ENCODE assay signal across 11 cellular contexts in genomic region chr16:76946879-76947278, GRCh38.
DNase-seq lines count a peak whose midpoint lies in the region; ATAC-seq, FAIRE-seq and TF ChIP-seq lines count a peak whose summit lies in the region.
"Had no signal": no experiment of that assay in that cellular context is flagged by ENCODE, and none has a peak within 500 bp of the region (broad histone marks: within the 10 kb centered on the region; RNA-seq: fewer than 3 reads in every experiment).

No MANE protein-coding gene starts in this region.

- no peaks in the 10 kb centered on the region for H3K27me3 Mint-ChIP-seq in activated naive CD8-positive, alpha-beta T cell treated with anti-CD3 and anti-CD28 coated beads, Interleukin-2, amount 50 U/mL, for 24 hours
- no peaks in the 10 kb centered on the region for H3K27me3 Mint-ChIP-seq in activated naive CD4-positive, alpha-beta T cell treated with anti-CD3 and anti-CD28 coated beads, Interleukin-2, amount 10 ng/mL, durations not matched to agents 7 days and 5 days

- no TSS peak for BruUV-seq in GM12878 (replicated peaks; lab: Mats Ljungman, UMichigan)

- no peak for TF ChIP-seq CTCF in GM12878 (IDR thresholded peaks at IDR 0.05 in 2 of 3, conservative IDR thresholded peaks at IDR 0.05 in 1 of 3; ENCODE audit: control insufficient read depth in 2 of 3, extremely low read depth in 1 of 3, insufficient read depth in 1 of 3, low read depth in 3 of 3, low read length in 3 of 3)
- TF ChIP-seq CTCF in liver (IDR thresholded peaks at IDR 0.05; ENCODE audit: low read depth, low read length, missing input control) = no peak
- TF ChIP-seq CTCF in lower lobe of right lung (IDR thresholded peaks at IDR 0.05) = no peak

- H3K4me1 ChIP-seq in GM12878 (ENCODE audit: control insufficient read depth, insufficient read depth, low read length) = no peaks in the 10 kb centered on the region
- H3K4me1 ChIP-seq in liver (ENCODE audit: control insufficient read depth in 4 of 4, insufficient read depth in 4 of 4, low read length in 3 of 4) = no peaks in the 10 kb centered on the region
- H3K4me1 ChIP-seq in lower lobe of right lung = no peaks in the 10 kb centered on the region

- H3K4me2 ChIP-seq in GM12878 (ENCODE audit: control insufficient read depth, insufficient read depth) = no peak overlapping the region

- no peaks in the 10 kb centered on the region for H3K79me2 ChIP-seq in GM12878 (ENCODE audit: control insufficient read depth, insufficient read depth, low read length)

- no peaks in the 10 kb centered on the region for H3K36me3 Mint-ChIP-seq in activated naive CD8-positive, alpha-beta T cell treated with anti-CD3 and anti-CD28 coated beads, Interleukin-2, amount 50 U/mL, for 24 hours (ENCODE audit: low read depth)
- no peaks in the 10 kb centered on the region for H3K36me3 Mint-ChIP-seq in activated naive CD4-positive, alpha-beta T cell treated with anti-CD3 and anti-CD28 coated beads, Interleukin-2, amount 10 ng/mL, durations not matched to agents 7 days and 5 days

- ATAC-seq in GM12878 (peak; percentile 49; the same call in 1 of the 3 replicates), lower lobe of right lung (no peak)
- no peak for ATAC-seq in activated naive CD8-positive, alpha-beta T cell treated with anti-CD3 and anti-CD28 coated beads, Interleukin-2, amount 50 U/mL, for 24 hours

- WGBS in GM12878 (ENCODE audit: insufficient coverage, insufficient replicate concordance, low lambda C conversion rate, missing lambda C conversion rate) = 1% methylated on average over 3 of the region's 3 CpGs
- 36% methylated on average over 3 of the region's 3 CpGs for WGBS in liver

- SMC1A ChIA-PET in GM12878 (lab: Charles Lee; ENCODE audit: uncharacterized antibody, unreplicated experiment) = no interaction called here

- RAD21 ChIA-PET in GM12878 (lab: Charles Lee; ENCODE audit: unreplicated experiment) = no interaction called here

- intact Hi-C loops in GM12878 (cut with micrococcal nuclease; ENCODE audit: unreplicated experiment) = no loop called here
- intact Hi-C loops in lower lobe of right lung (cut with DNase I) = no loop called here

- no peak for TF ChIP-seq EP300 in GM12878 (IDR thresholded peaks at IDR 0.05; ENCODE audit: borderline replicate concordance in 1 of 2, control insufficient read depth in 1 of 2, low read depth in 2 of 2, low read length in 2 of 2)

- H3K4me3 ChIP-seq in GM12878 (no peak overlapping the region), liver (ENCODE audit: low read depth in 1 of 3, low read length in 3 of 3) (no peak overlapping the region), lower lobe of right lung (no peak overlapping the region)
- H3K4me3 ChIP-seq: coronary artery had no signal

- CTCF ChIA-PET in GM12878 (lab: Yijun Ruan, JAX) = no interaction called here
- CTCF ChIA-PET in activated naive CD4-positive, alpha-beta T cell treated with anti-CD3 and anti-CD28 coated beads, Interleukin-2, amount 10 ng/mL, durations not matched to agents 7 days and 5 days (lab: Charles Lee) = no interaction called here

- no peak overlapping the region for H3K27ac Mint-ChIP-seq in activated naive CD8-positive, alpha-beta T cell treated with anti-CD3 and anti-CD28 coated beads, Interleukin-2, amount 50 U/mL, for 24 hours
- no peak overlapping the region for H3K27ac Mint-ChIP-seq in activated naive CD4-positive, alpha-beta T cell treated with anti-CD3 and anti-CD28 coated beads, Interleukin-2, amount 10 ng/mL, durations not matched to agents 7 days and 5 days

- H3K27ac ChIP-seq in GM12878 (ENCODE audit: control insufficient read depth, insufficient read depth) (no peak overlapping the region), liver (ENCODE audit: low read depth in 1 of 2, low read length in 2 of 2) (no peak overlapping the region), lower lobe of right lung (no peak overlapping the region)
- H3K27ac ChIP-seq: coronary artery had no signal

- in situ Hi-C loops in KBM-7 (cut with MboI; ENCODE audit: low pct_unique_long_range_greater_than_20kb, low sequenced_read_pairs) (no loop called here), GM12878 (cut with MboI) (no loop called here)

- H3K4me1 Mint-ChIP-seq in activated naive CD8-positive, alpha-beta T cell treated with anti-CD3 and anti-CD28 coated beads, Interleukin-2, amount 50 U/mL, for 24 hours = no peaks in the 10 kb centered on the region
- no peaks in the 10 kb centered on the region for H3K4me1 Mint-ChIP-seq in activated naive CD4-positive, alpha-beta T cell treated with anti-CD3 and anti-CD28 coated beads, Interleukin-2, amount 10 ng/mL, durations not matched to agents 7 days and 5 days

- H2AFZ ChIP-seq in GM12878 (ENCODE audit: control insufficient read depth, low read depth, low read length) = no peak overlapping the region

- H3K27me3 ChIP-seq in GM12878 (replicated peaks in 1 of 2; ENCODE audit: control insufficient read depth in 2 of 2, insufficient read depth in 2 of 2, low read length in 1 of 2) (no peaks in the 10 kb centered on the region), liver (ENCODE audit: control insufficient read depth in 4 of 4, insufficient read depth in 4 of 4, low read length in 3 of 4) (no peaks in the 10 kb centered on the region), lower lobe of right lung (ENCODE audit: low read depth) (no peaks in the 10 kb centered on the region)

- H3K9me3 Mint-ChIP-seq in activated naive CD8-positive, alpha-beta T cell treated with anti-CD3 and anti-CD28 coated beads, Interleukin-2, amount 50 U/mL, for 24 hours = peaks cover 17% of the 10 kb centered on the region
- peaks cover 7% of the 10 kb centered on the region for H3K9me3 Mint-ChIP-seq in activated naive CD4-positive, alpha-beta T cell treated with anti-CD3 and anti-CD28 coated beads, Interleukin-2, amount 10 ng/mL, durations not matched to agents 7 days and 5 days

- TF ChIP-seq POLR2A in GM12878 (IDR thresholded peaks at IDR 0.05; ENCODE audit: low read depth, low read length) = no peak

- TF ChIP-seq RAD21 in GM12878 (IDR thresholded peaks at IDR 0.05; ENCODE audit: insufficient read depth, low read depth, low read length) (no peak), liver (IDR thresholded peaks at IDR 0.05) (peak in 1 of 2 donors; percentile 51)

- no peak for FAIRE-seq in GM12878 (lab: Jason Lieb, UNC)
- FAIRE-seq: GM18507 had no signal

- DNase-seq in DMS 273 (lab: John Stamatoyannopoulos, UW; ENCODE audit: unreplicated experiment) (peak; percentile 33), KBM-7 (peak; percentile 8), GM12878 (ENCODE audit: low read depth, low spot score) (no peak), lower lobe of right lung (no peak), KG1 (lab: John Stamatoyannopoulos, UW) (no peak)
- no peak for DNase-seq in activated naive CD8-positive, alpha-beta T cell treated with anti-CD3 and anti-CD28 coated beads, Interleukin-2, amount 50 U/mL, for 24 hours
- no peak for DNase-seq in activated naive CD4-positive, alpha-beta T cell treated with anti-CD3 and anti-CD28 coated beads, Interleukin-2, amount 10 ng/mL, durations not matched to agents 7 days and 5 days
- DNase-seq: posterior cingulate gyrus had no signal

- no peak overlapping the region for H3K4me3 Mint-ChIP-seq in activated naive CD8-positive, alpha-beta T cell treated with anti-CD3 and anti-CD28 coated beads, Interleukin-2, amount 50 U/mL, for 24 hours
- H3K4me3 Mint-ChIP-seq in activated naive CD4-positive, alpha-beta T cell treated with anti-CD3 and anti-CD28 coated beads, Interleukin-2, amount 10 ng/mL, durations not matched to agents 7 days and 5 days = no peak overlapping the region

- H3K9ac ChIP-seq in GM12878 (ENCODE audit: control insufficient read depth, insufficient read depth, low read length) (no peak overlapping the region), liver (ENCODE audit: low read depth in 1 of 2, low read length in 2 of 2) (no peak overlapping the region)

- H3K9me3 ChIP-seq in GM12878 (replicated peaks; ENCODE audit: control insufficient read depth, insufficient read depth, low read length) = no peaks in the 10 kb centered on the region
- H3K9me3 ChIP-seq in liver (ENCODE audit: control insufficient read depth in 4 of 4, low read length in 3 of 4) = peaks cover 0 to 2% (median 0%) of the 10 kb centered on the region in 4 donors
- H3K9me3 ChIP-seq in lower lobe of right lung = no peaks in the 10 kb centered on the region

- no peaks in the 10 kb centered on the region for H4K20me1 ChIP-seq in GM12878 (ENCODE audit: control insufficient read depth, insufficient read depth)

- POLR2A ChIA-PET in GM12878 (lab: Charles Lee) = no interaction called here

- H3K36me3 ChIP-seq in GM12878 (ENCODE audit: control insufficient read depth in 2 of 2, insufficient read depth in 2 of 2, low read length in 1 of 2) (no peaks in the 10 kb centered on the region), liver (ENCODE audit: control insufficient read depth in 4 of 4, insufficient read depth in 3 of 4, low read depth in 1 of 4, low read length in 3 of 4) (no peaks in the 10 kb centered on the region), lower lobe of right lung (no peaks in the 10 kb centered on the region)

TF ChIP-seq in GM12878, 131 proteins besides CTCF, POLR2A, EP300 and RAD21:
- TF ChIP-seq SIX5 (IDR thresholded peaks at IDR 0.05; ENCODE audit: low read depth, low read length, severe bottlenecking) (no peak), JUNB (IDR thresholded peaks at IDR 0.05) (0 out of 2 replicates have a peak, but pooled peaks have one; percentile 24)

TF ChIP-seq in liver, 16 proteins besides CTCF, POLR2A, EP300 and RAD21 (continues in another document):
- peak; percentile 24 for TF ChIP-seq YY1 (IDR thresholded peaks at IDR 0.05)
- peak; percentile 71 for TF ChIP-seq FOXA1 (IDR thresholded peaks at IDR 0.05)
- TF ChIP-seq NR2F2 (IDR thresholded peaks at IDR 0.05) = no peak
- TF ChIP-seq FOXA2 (IDR thresholded peaks at IDR 0.05) = peak; percentile 71

Comparison
In these comparisons a context has a peak if more than half of its experiments do, and no peak if none do; other contexts are left out.
1. DNase-seq: peak in DMS 273 (single experiment) and KBM-7 (single experiment); none in GM12878 (single experiment), lower lobe of right lung (single experiment), activated naive CD8-positive, alpha-beta T cell treated with anti-CD3 and anti-CD28 coated beads, Interleukin-2, amount 50 U/mL, for 24 hours (single experiment), KG1 (single experiment) and activated naive CD4-positive, alpha-beta T cell treated with anti-CD3 and anti-CD28 coated beads, Interleukin-2, amount 10 ng/mL, durations not matched to agents 7 days and 5 days (single experiment).